16 cellular contexts compared by ENCODE assay signal in the genomic region with DNA sequence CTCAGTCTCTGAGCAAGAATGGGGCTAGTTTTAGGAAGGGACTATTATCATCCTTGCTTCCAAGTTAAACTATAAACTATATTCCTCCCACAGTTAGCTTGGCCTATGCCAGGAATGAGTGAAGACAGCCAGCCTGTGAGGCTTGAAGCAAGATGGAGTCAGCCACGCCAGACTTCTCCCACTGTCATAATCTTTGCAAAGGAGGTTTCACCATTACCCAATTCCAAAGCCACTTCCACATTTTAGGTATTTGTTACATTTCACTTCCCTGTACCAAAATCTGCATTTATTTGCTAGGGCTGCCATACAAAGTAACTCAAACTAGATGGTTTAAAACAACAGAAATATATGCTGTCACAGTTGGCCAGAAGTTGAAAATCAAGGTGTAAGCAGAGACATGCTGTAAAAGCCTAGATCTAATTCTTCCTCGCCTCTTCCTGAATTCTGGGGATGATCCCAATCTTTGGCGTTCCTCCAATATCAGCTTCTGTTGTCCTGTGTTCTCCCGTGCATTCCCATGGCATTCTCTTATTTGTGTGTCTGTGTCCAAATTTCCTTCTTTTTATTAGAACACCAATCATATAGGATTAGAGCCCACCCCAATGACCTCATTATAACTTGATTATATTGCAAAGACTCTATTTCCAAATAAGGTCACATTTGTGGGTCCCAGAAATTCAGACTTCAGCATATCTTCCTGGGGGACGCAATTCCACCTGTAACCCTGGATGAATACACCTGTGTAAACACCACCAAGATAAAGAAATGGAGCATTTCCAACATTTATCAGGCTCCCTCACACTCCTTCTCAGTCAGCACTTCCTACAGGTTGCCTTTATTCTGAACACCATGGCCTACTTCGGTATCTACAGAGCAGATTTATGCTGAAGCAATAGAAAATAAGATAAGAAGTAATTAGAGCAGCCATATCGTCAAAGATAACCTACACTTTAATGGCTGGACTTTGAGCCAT.
DNase-seq lines count a peak whose midpoint lies in the region; ATAC-seq, FAIRE-seq and TF ChIP-seq lines count a peak whose summit lies in the region.
"Had no signal": no experiment of that assay in that cellular context is flagged by ENCODE, and none has a peak within 500 bp of the region (broad histone marks: within the 10 kb centered on the region; RNA-seq: fewer than 3 reads in every experiment).

No MANE protein-coding gene starts in this region.

- H2BK15ac ChIP-seq in mesenchymal stem cell (ENCODE audit: low read depth, poor library complexity, severe bottlenecking): no peak overlapping the region

- no peak overlapping the region for H3K4ac ChIP-seq in mesenchymal stem cell (ENCODE audit: low read depth in 1 of 2, low read length in 2 of 2)

- no peak overlapping the region for H2BK120ac ChIP-seq in mesenchymal stem cell (ENCODE audit: low read depth, low read length)

- H4K8ac ChIP-seq in mesenchymal stem cell (ENCODE audit: low read length): no peak overlapping the region

- H3K4me3 ChIP-seq in upper lobe of right lung: no peak overlapping the region
- H3K4me3 ChIP-seq in mesenchymal stem cell (ENCODE audit: insufficient read depth in 1 of 2, low read depth in 1 of 2, low read length in 2 of 2): no peak overlapping the region
- H3K4me3 ChIP-seq: MG63, neural progenitor cell, smooth muscle cell had no signal

- FAIRE-seq in islet of Langerhans (lab: Jason Lieb, UNC): peak; percentile 90

- H2BK5ac ChIP-seq in mesenchymal stem cell (ENCODE audit: low read depth, low read length, poor library complexity, severe bottlenecking): no peak overlapping the region

- no peak overlapping the region for H3K9ac ChIP-seq in mesenchymal stem cell (ENCODE audit: low read length)
- H3K9ac ChIP-seq: neural progenitor cell had no signal

- H3K79me1 ChIP-seq in mesenchymal stem cell (replicated peaks; ENCODE audit: low read length, poor library complexity, severe bottlenecking): no peaks in the 10 kb centered on the region

- no peak for TF ChIP-seq CTCF in upper lobe of right lung (IDR thresholded peaks at IDR 0.05)

- H3K27me3 ChIP-seq in upper lobe of right lung (no peaks in the 10 kb centered on the region), mesenchymal stem cell (ENCODE audit: control insufficient read depth in 1 of 2, insufficient read depth in 1 of 2, low read length in 2 of 2) (peaks cover 0 to 10% of the 10 kb centered on the region in 2 experiments)
- H3K27me3 ChIP-seq: MG63, neural progenitor cell had no signal

- H2AFZ ChIP-seq in mesenchymal stem cell (ENCODE audit: low read depth, low read length): no peak overlapping the region

- no peak overlapping the region for H3K4me2 ChIP-seq in mesenchymal stem cell (ENCODE audit: low read length, poor library complexity, severe bottlenecking)
- H3K4me2 ChIP-seq: neural progenitor cell, smooth muscle cell had no signal

- DNase-seq in SIG-M5 treated with dmso at 0.1 percent for 504 hours (lab: John Stamatoyannopoulos, UW; ENCODE audit: unreplicated experiment) (peak; percentile 83), SIG-M5 (lab: John Stamatoyannopoulos, UW) (no peak), NCI-H748 treated with DMSO at 0.1 percent for 48 hours (lab: John Stamatoyannopoulos, UW) (peak; percentile 38), upper lobe of right lung (no peak), iPS-NIHi11 (ENCODE audit: low spot score) (no peak), mesenchymal stem cell (no peak), NCI-H2227 (lab: John Stamatoyannopoulos, UW; ENCODE audit: unreplicated experiment) (no peak)
- DNase-seq: activated CD4-positive, alpha-beta T cell treated with anti-CD3 and anti-CD28 coated beads, Interleukin-2, amount 50 U/mL, for 4 hours; dermis blood vessel endothelial cell; hypothalamus; MG63 had no signal

- no peak overlapping the region for H3K27ac ChIP-seq in upper lobe of right lung
- H3K27ac ChIP-seq in mesenchymal stem cell (ENCODE audit: low read length, poor library complexity, severe bottlenecking): no peak overlapping the region
- H3K27ac ChIP-seq: neural progenitor cell had no signal

- 86% methylated on average over 7 of the region's 7 CpGs for WGBS in mesenchymal stem cell

- intact Hi-C loops in upper lobe of right lung (cut with DNase I): no loop called here

- peak; percentile 76 for ATAC-seq in upper lobe of right lung
- ATAC-seq: activated T-helper 17 cell treated with anti-CD3 and anti-CD28 coated beads, Interleukin-2, amount 50 U/mL, for 72 hours; HCT116 had no signal

- H3K4me1 ChIP-seq in upper lobe of right lung (no peaks in the 10 kb centered on the region), mesenchymal stem cell (ENCODE audit: control insufficient read depth, insufficient read depth, low read depth, low read length) (peaks cover 2% of the 10 kb centered on the region)

- H3K14ac ChIP-seq in mesenchymal stem cell (ENCODE audit: low read length in 2 of 2): no peak overlapping the region

- H2BK12ac ChIP-seq in mesenchymal stem cell (ENCODE audit: low read length in 2 of 2): no peak overlapping the region

- H3K9me3 ChIP-seq in upper lobe of right lung: no peaks in the 10 kb centered on the region
- no peaks in the 10 kb centered on the region for H3K9me3 ChIP-seq in mesenchymal stem cell (ENCODE audit: control insufficient read depth, low read length)
- H3K9me3 ChIP-seq: MG63 had no signal

- H4K91ac ChIP-seq in mesenchymal stem cell (ENCODE audit: low read length): no peak overlapping the region

- H3K36me3 ChIP-seq in upper lobe of right lung: no peaks in the 10 kb centered on the region
- no peaks in the 10 kb centered on the region for H3K36me3 ChIP-seq in mesenchymal stem cell (ENCODE audit: control insufficient read depth in 1 of 2, insufficient read depth in 2 of 2, low read depth in 1 of 2, low read length in 2 of 2)
- H3K36me3 ChIP-seq: MG63, neural progenitor cell had no signal

- no peak overlapping the region for H3K23ac ChIP-seq in mesenchymal stem cell (ENCODE audit: low read length in 2 of 2)

- no peak overlapping the region for H3K18ac ChIP-seq in mesenchymal stem cell (ENCODE audit: low read depth in 1 of 2, low read length in 2 of 2)

- no peak overlapping the region for H2AK5ac ChIP-seq in mesenchymal stem cell (ENCODE audit: low read length, severe bottlenecking)

Comparison
In these comparisons a context has a peak if more than half of its experiments do, and no peak if none do; other contexts are left out.
1. DNase-seq: peak in SIG-M5 treated with dmso at 0.1 percent for 504 hours (single experiment) and NCI-H748 treated with DMSO at 0.1 percent for 48 hours (single experiment); none in SIG-M5 (single experiment), upper lobe of right lung (single experiment), iPS-NIHi11 (single experiment), mesenchymal stem cell (single experiment) and NCI-H2227 (single experiment).